In genomic region chr7:139647812-139648616, GRCh38 we compare ENCODE assay signal across 1 cellular context.
TF ChIP-seq lines count a peak whose summit lies in the region.

No MANE protein-coding gene starts in this region.

TF ChIP-seq in IMR-90, 13 proteins besides CTCF, POLR2A, EP300 and RAD21 (continued from another document):
- TF ChIP-seq CEBPB (IDR thresholded peaks at IDR 0.05; ENCODE audit: low read depth, low read length) (no peak), MAZ (IDR thresholded peaks at IDR 0.05; ENCODE audit: borderline replicate concordance, low read depth, low read length) (no peak), MAFK (IDR thresholded peaks at IDR 0.05; ENCODE audit: low read depth, low read length) (no peak)
